16 cellular contexts compared by ENCODE assay signal in genomic region chr21:15130751-15131150, GRCh38.
DNase-seq lines count a peak whose midpoint lies in the region; ATAC-seq, FAIRE-seq and TF ChIP-seq lines count a peak whose summit lies in the region.
"Had no signal": no experiment of that assay in that cellular context is flagged by ENCODE, and none has a peak within 500 bp of the region (broad histone marks: within the 10 kb centered on the region; RNA-seq: fewer than 3 reads in every experiment).

No MANE protein-coding gene starts in this region.

- TF ChIP-seq POLR2A in GM12892 (IDR thresholded peaks at IDR 0.05; ENCODE audit: low read depth, low read length), result no peak

- ATAC-seq in HG03045 (IDR thresholded peaks at IDR 0.05; ENCODE audit: unreplicated experiment), result no peak
- ATAC-seq: GM23338 had no signal

- FAIRE-seq in GM12892 (lab: Jason Lieb, UNC), result no peak

- no peak overlapping the region for H3K4me3 ChIP-seq in skeletal muscle cell (ENCODE audit: low read depth, low read length)
- H3K4me3 ChIP-seq: BLaER1, GM23338 had no signal

- DNase-seq in LHCN-M2 (ENCODE audit: low read depth) (peak; percentile 10), astrocyte of the hippocampus (ENCODE audit: low read depth, low spot score) (peak; percentile 25), fibroblast of gingiva (ENCODE audit: low read depth) (peak; percentile 14), skeletal muscle cell (ENCODE audit: low read depth) (peak; percentile 9), NCI-H128 (lab: John Stamatoyannopoulos, UW; ENCODE audit: unreplicated experiment) (no peak), GM12892 (ENCODE audit: insufficient read length) (no peak)
- DNase-seq: 8988T; AML-193; Caco-2; CD8-positive, alpha-beta memory T cell; DND-41; GDM1; H7 had no signal

Comparison
In these comparisons a context has a peak if more than half of its experiments do, and no peak if none do; other contexts are left out.
1. DNase-seq: peak in LHCN-M2 (single experiment), astrocyte of the hippocampus (single experiment), fibroblast of gingiva (single experiment) and skeletal muscle cell (single experiment); none in NCI-H128 (single experiment) and GM12892 (single experiment).